Comparison of ENCODE assay signal across 30 cellular contexts in genomic region chr7:118232837-118233236, GRCh38. TPM values are rescaled to one million over a fixed set of nuclear protein-coding genes. Genes with fewer than 3 reads are reported as not detected.
DNase-seq lines count a peak whose midpoint lies in the region; ATAC-seq, FAIRE-seq and TF ChIP-seq lines count a peak whose summit lies in the region.
"Had no signal": no experiment of that assay in that cellular context is flagged by ENCODE, and none has a peak within 500 bp of the region (broad histone marks: within the 10 kb centered on the region; RNA-seq: fewer than 3 reads in every experiment).

No MANE protein-coding gene starts in this region.

- intact Hi-C loops in heart right ventricle (cut with DNase I) = no loop called here

- in situ Hi-C loops in GM23248 (cut with MboI) = no loop called here

- H3K27ac ChIP-seq in GM23248 (no peak overlapping the region), heart right ventricle (no peak overlapping the region)
- H3K27ac ChIP-seq: brain microvascular endothelial cell, colonic mucosa, gastrocnemius medialis, tibial nerve had no signal

- no peak overlapping the region for H3K4me3 ChIP-seq in GM23248
- no peak overlapping the region for H3K4me3 ChIP-seq in bronchial epithelial cell (ENCODE audit: low read depth, low read length)
- no peak overlapping the region for H3K4me3 ChIP-seq in retinal pigment epithelial cell (ENCODE audit: low read length)
- H3K4me3 ChIP-seq in heart right ventricle = no peak overlapping the region
- H3K4me3 ChIP-seq: colonic mucosa, gastrocnemius medialis, lung, tibial nerve had no signal

- H3K27me3 ChIP-seq in GM23248 (replicated peaks; ENCODE audit: insufficient read depth) (no peaks in the 10 kb centered on the region), bronchial epithelial cell (ENCODE audit: control insufficient read depth, insufficient read depth, low read length) (no peaks in the 10 kb centered on the region), heart right ventricle (no peaks in the 10 kb centered on the region)
- H3K27me3 ChIP-seq: brain microvascular endothelial cell, colonic mucosa, gastrocnemius medialis, tibial nerve had no signal

- H3K9me3 ChIP-seq in GM23248 (ENCODE audit: low read depth) = no peaks in the 10 kb centered on the region
- H3K9me3 ChIP-seq in heart right ventricle = no peaks in the 10 kb centered on the region
- H3K9me3 ChIP-seq: colonic mucosa, gastrocnemius medialis, tibial nerve had no signal

- no peaks in the 10 kb centered on the region for H4K20me1 ChIP-seq in GM23248 (ENCODE audit: insufficient read depth)

- H3K4me2 ChIP-seq in GM23248 (ENCODE audit: unreplicated experiment) = no peak overlapping the region

- peak; percentile 24 for DNase-seq in GM23248
- DNase-seq in RKO (ENCODE audit: low spot score) = peak; percentile 26
- DNase-seq in bronchial epithelial cell (ENCODE audit: low read depth) = peak; percentile 75
- peak; percentile 95 for DNase-seq in retinal pigment epithelial cell (ENCODE audit: low read depth)
- DNase-seq in NCI-H524 treated with DMSO at 0.1 percent for 48 hours (lab: John Stamatoyannopoulos, UW) = no peak
- no peak for DNase-seq in NCI-H1105 (lab: John Stamatoyannopoulos, UW)
- no peak for DNase-seq in heart right ventricle
- DNase-seq: activated CD4-positive, alpha-beta T cell treated with anti-CD3 and anti-CD28 coated beads, Interleukin-2, amount 50 U/mL, for 48 hours; activated CD8-positive, alpha-beta memory T cell treated with anti-CD3 and anti-CD28 coated beads, Interleukin-2, amount 50 U/mL, for 48 hours; activated naive CD8-positive, alpha-beta T cell treated with anti-CD3 and anti-CD28 coated beads, Interleukin-2, amount 10 ng/mL, durations not matched to agents 7 days and 5 days; brain microvascular endothelial cell; CD8-positive, alpha-beta T cell; colonic mucosa; DMS53; effector memory CD8-positive, alpha-beta T cell; gastrocnemius medialis; GDM1; GOT3; KG1; kidney; MV-4-11; NCI-H1694 treated with DMSO at 0.1 percent for 48 hours; NCI-H2171; NCI-H526; T-helper 9 cell had no signal

- FAIRE-seq in bronchial epithelial cell (lab: Jason Lieb, UNC) = no peak
- FAIRE-seq: GM18507, kidney had no signal

- no peak for TF ChIP-seq CTCF in bronchial epithelial cell (IDR thresholded peaks at IDR 0.05; ENCODE audit: insufficient read depth, low read length, severe bottlenecking)
- TF ChIP-seq CTCF in retinal pigment epithelial cell (conservative IDR thresholded peaks at IDR 0.05; ENCODE audit: low read depth, low read length) = no peak
- TF ChIP-seq CTCF in heart right ventricle (IDR thresholded peaks at IDR 0.05) = no peak

- no peaks in the 10 kb centered on the region for H3K79me2 ChIP-seq in GM23248 (ENCODE audit: insufficient read depth)

- H3K36me3 ChIP-seq in GM23248 (ENCODE audit: low read depth) (no peaks in the 10 kb centered on the region), bronchial epithelial cell (ENCODE audit: control insufficient read depth, insufficient read depth, low read length) (no peaks in the 10 kb centered on the region), heart right ventricle (no peaks in the 10 kb centered on the region)
- H3K36me3 ChIP-seq: brain microvascular endothelial cell, colonic mucosa, gastrocnemius medialis, tibial nerve had no signal

- no peaks in the 10 kb centered on the region; the same call in 1 of the 2 replicates for H3F3A ChIP-seq in GM23248 (ENCODE audit: insufficient read depth)

- no peaks in the 10 kb centered on the region; the same call in 1 of the 2 replicates for H3K9me2 ChIP-seq in GM23248 (ENCODE audit: insufficient read depth)

- H3K4me1 ChIP-seq in GM23248 (ENCODE audit: insufficient read depth) (peaks cover 12% of the 10 kb centered on the region; the same call in 1 of the 2 replicates), heart right ventricle (no peaks in the 10 kb centered on the region)
- H3K4me1 ChIP-seq: colonic mucosa, gastrocnemius medialis, tibial nerve had no signal

- WGBS in GM23248 (ENCODE audit: low coverage in 1 of 2, low lambda C conversion rate in 2 of 2, missing lambda C conversion rate in 2 of 2), 2 experiments = 46 to 47% methylated on average over 1 of the region's 1 CpG
- 84 to 89% methylated on average over 1 of the region's 1 CpG for WGBS in heart right ventricle, 2 donors

- no peak for ATAC-seq in heart right ventricle
- ATAC-seq: CD8-positive, alpha-beta T cell; effector memory CD8-positive, alpha-beta T cell; esophagus mucosa; gastrocnemius medialis had no signal

- H2AFZ ChIP-seq in GM23248 = no peak overlapping the region

- H3K9ac ChIP-seq in GM23248 = no peak overlapping the region

RNA-seq across cellular contexts. Expression of gene ANKRD7, which starts 8.3 kb away (rescaled TPM):
- total RNA-seq in GM23248 (2014; rRNA removed; shearing (Covaris generic)) = 0.25 TPM in 1 of 2 replicates, not detected in the other
- polyA plus RNA-seq in GM23248 (2016; fragmentation: Nextera tagmentation; extraction: Ambion mirVana) = 1.3 and 1.6 TPM in 2 replicates
- 0.26 TPM in 2 replicates for total RNA-seq in bronchial epithelial cell
- total RNA-seq in heart right ventricle = 1 to 10 TPM in 3 of 10 donors, under 1 TPM in 3, not detected in 4; 0.30 to 1.8 (median 1.2) TPM
- polyA plus RNA-seq in heart right ventricle = under 1 TPM; 0.07 to 0.88 TPM
- total RNA-seq: activated T-helper 2 cell treated with anti-CD3 and anti-CD28 coated beads, Interferon-gamma antibody, Interleukin-2, Interleukin-4, amounts not matched to agents 10 μg/mL and 5 μg/mL and 100 μg/mL, durations not matched to agents 14 hours and 24 hours and 36 hours; CD8-positive, alpha-beta T cell; colonic mucosa; esophagus mucosa had no signal

RNA-seq across cellular contexts. Expression of gene LSM8, which starts 48.9 kb away (rescaled TPM):
- 25.7 and 39.1 TPM in 2 replicates for total RNA-seq in GM23248 (2014; rRNA removed; shearing (Covaris generic))
- polyA plus RNA-seq in GM23248 (2016; fragmentation: Nextera tagmentation; extraction: Ambion mirVana) = 47.2 and 59.6 TPM in 2 replicates
- 30.8 and 38.5 TPM in 2 replicates for total RNA-seq in bronchial epithelial cell
- 10 to 100 TPM; 12.6 to 23.9 (median 19.5) TPM for total RNA-seq in heart right ventricle
- 10 to 100 TPM; 16.2 to 24.0 TPM for polyA plus RNA-seq in heart right ventricle

Comparison
In these comparisons a context has a peak if more than half of its experiments do, and no peak if none do; other contexts are left out.
1. DNase-seq: peak in GM23248 (single experiment), RKO (single experiment), bronchial epithelial cell (single experiment) and retinal pigment epithelial cell (single experiment); none in NCI-H524 treated with DMSO at 0.1 percent for 48 hours (single experiment), NCI-H1105 (single experiment) and heart right ventricle (0 of 2).